ENCODE assay signal across 20 cellular contexts in the genomic region with DNA sequence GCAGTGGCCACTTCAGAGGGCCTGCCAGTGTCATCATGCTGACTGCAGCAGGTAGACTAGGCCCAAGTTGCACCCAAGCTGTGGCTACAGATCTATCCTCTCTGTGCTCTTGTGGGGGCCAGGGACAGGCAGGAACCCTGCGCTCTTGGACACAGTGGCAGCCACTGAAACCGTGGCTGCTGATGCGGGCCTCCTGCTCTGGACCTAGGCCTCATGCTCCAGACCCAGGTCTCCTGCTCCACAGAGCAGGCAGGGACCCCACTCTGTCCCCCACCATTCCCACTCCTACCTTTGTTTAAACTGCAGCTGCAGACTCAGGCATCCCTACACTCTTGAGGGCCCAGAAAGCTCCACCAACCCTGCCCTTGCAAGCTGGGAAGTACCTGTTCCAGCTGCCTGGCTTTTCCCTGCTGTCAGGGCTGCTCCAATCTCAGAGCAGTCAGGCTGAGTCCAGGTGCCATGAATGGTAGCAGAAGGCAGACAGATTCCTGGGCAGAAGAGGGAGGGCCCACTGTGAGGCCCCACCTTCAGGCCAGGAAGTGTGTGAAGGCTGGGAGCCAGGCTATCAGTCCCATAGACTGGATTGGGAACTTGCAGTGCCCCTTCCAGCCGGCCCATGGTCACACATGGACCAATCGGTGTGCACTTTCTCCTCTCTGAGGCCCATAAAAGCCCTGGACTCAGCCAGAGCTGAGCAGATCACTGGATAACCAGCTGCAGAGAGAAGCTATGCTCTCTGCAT.
"Had no signal": no experiment of that assay in that cellular context is flagged by ENCODE, and none has a peak within 500 bp of the region (broad histone marks: within the 10 kb centered on the region; RNA-seq: fewer than 3 reads in every experiment).

No MANE protein-coding gene starts in this region.

- H3K27ac ChIP-seq: dorsolateral prefrontal cortex, heart left ventricle, neutrophil, psoas muscle, right lobe of liver had no signal

- H3K9me3 ChIP-seq: neutrophil, psoas muscle, right lobe of liver had no signal

- H3K4me3 ChIP-seq: dorsolateral prefrontal cortex, heart left ventricle, psoas muscle, right lobe of liver had no signal

- DNase-seq: cortex of kidney; dorsolateral prefrontal cortex; effector CD8-positive, alpha-beta T cell; heart left ventricle; hippocampal formation; kidney glomerular epithelial cell; naive B cell; psoas muscle; retina; right lobe of liver; stimulated activated CD4-positive, alpha-beta T cell treated with anti-CD3 and anti-CD28 coated beads, Interleukin-4, amount 100 ng/mL, for 1 hour; stimulated activated CD8-positive, alpha-beta memory T cell treated with anti-CD3 and anti-CD28 coated beads, Interleukin-4, amount 100 ng/mL, for 48 hours; stimulated activated naive B cell treated with anti-CD40 and anti-IgM and Interleukin-4, amounts not matched to agents 10 μg/mL and 1 μg/mL and 100 μg/mL, for 72 hours; trophoblast cell had no signal

- H3K4me1 ChIP-seq: heart left ventricle, psoas muscle, right lobe of liver had no signal

- H3K36me3 ChIP-seq: heart left ventricle, neutrophil, right lobe of liver had no signal

- ATAC-seq: esophagus mucosa, heart left ventricle, psoas muscle had no signal

- H3K27me3 ChIP-seq: dorsolateral prefrontal cortex, heart left ventricle, neutrophil, right lobe of liver had no signal

- FAIRE-seq: endometrium, frontal cortex, islet of Langerhans, urothelium cell line had no signal
